In genomic region chr19:55189424-55189823, GRCh38 we compare ENCODE assay signal across 1 cellular context.
TF ChIP-seq lines count a peak whose summit lies in the region.

No MANE protein-coding gene starts in this region.

TF ChIP-seq in K562, 482 proteins besides CTCF, POLR2A, EP300 and RAD21:
- TF ChIP-seq KLF16 (IDR thresholded peaks at IDR 0.05) (no peak), POLR2G (IDR thresholded peaks at IDR 0.05; ENCODE audit: low read depth, low read length) (peak; percentile 45)
